Comparison of ENCODE assay signal across 8 cellular contexts in the genomic region with DNA sequence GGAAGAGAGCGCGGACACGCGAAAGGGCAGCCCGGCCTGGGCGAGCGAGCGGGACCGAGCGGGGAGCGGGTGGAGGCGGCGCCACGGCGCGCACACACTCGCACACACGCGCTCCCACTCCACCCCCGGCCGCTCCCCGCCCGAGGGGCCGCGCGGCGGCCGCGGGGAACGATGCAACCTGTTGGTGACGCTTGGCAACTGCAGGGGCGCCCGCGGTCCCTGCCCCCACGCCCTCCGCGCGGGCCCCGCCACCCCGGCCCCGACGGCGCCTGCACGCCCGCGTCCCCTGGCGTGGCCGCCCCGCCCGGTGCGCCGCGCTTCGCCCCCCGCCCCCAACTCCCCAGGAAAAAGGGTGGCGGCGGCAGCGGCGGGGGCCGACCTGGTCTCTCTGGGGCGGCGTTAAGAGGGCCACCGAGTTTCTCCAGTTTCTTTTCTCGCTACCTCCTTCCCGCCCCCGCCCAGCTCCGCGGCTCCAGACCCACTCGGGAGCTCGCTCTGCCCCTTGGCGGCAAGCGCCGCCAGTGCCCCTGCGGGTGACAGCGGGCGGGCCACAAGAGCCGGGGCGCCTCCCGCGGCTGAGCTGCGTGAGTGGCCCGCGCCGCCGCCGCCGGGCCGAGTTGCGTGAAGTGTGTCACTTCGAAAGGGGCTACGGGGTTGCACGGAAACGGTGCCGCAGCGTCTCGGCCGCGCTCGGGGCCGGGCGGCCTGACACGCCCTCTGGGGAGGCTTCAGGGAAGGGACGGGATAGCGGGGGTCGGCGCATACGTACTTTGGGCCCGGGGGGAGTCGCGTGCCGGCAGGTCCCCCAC. TPM values are rescaled to one million over a fixed set of nuclear protein-coding genes. Genes with fewer than 3 reads are reported as not detected.
DNase-seq lines count a peak whose midpoint lies in the region; ATAC-seq and TF ChIP-seq lines count a peak whose summit lies in the region.

A gene (minus strand): TSS at position 80 of the 809 bp plus-strand sequence. CDS start 2,847 bp downstream, outside the sequence.

- ATAC-seq in GM21526 (IDR thresholded peaks at IDR 0.05; ENCODE audit: low FRiP score, unreplicated experiment) (peak; percentile 51), omental fat pad (ENCODE audit: low FRiP score) (peak; percentile 83)

- H3K27ac Mint-ChIP-seq in IgD-negative memory B cell = peak within 1 kb of the TSS; percentile 98 to 100 (median 99)
- H3K27ac Mint-ChIP-seq in activated naive CD4-positive, alpha-beta T cell treated with anti-CD3 and anti-CD28 coated beads for 36 hours = peak within 1 kb of the TSS; percentile 99

- intact Hi-C loops in activated naive CD4-positive, alpha-beta T cell treated with anti-CD3 and anti-CD28 coated beads for 36 hours (cut with micrococcal nuclease) = loop anchor here (1.0 to 10.0 kb wide), 16 partner anchors 31 to 786 kb away; a partner anchor contains a TSS

- CTCF ChIA-PET in activated naive CD4-positive, alpha-beta T cell treated with anti-CD3 and anti-CD28 coated beads for 36 hours (lab: Charles Lee) = interaction anchor here (0.6 to 2.4 kb wide), 32 partner anchors 9 to 786 kb away, joined by 3 to 14 read pairs (median 3); no protein-coding TSS in a partner anchor

- TF ChIP-seq CTCF in omental fat pad (IDR thresholded peaks at IDR 0.05) = no peak

- H3K27me3 Mint-ChIP-seq in IgD-negative memory B cell = no peaks in the 10 kb centered on the region
- no peaks in the 10 kb centered on the region for H3K27me3 Mint-ChIP-seq in activated naive CD4-positive, alpha-beta T cell treated with anti-CD3 and anti-CD28 coated beads for 36 hours (ENCODE audit: low read depth)

- peaks cover 7% of the 10 kb centered on the region for H3K36me3 Mint-ChIP-seq in IgD-negative memory B cell
- H3K36me3 Mint-ChIP-seq in activated naive CD4-positive, alpha-beta T cell treated with anti-CD3 and anti-CD28 coated beads for 36 hours (ENCODE audit: low read depth) = peaks cover 18% of the 10 kb centered on the region

- DNase-seq in Daoy (ENCODE audit: low read depth) (peak; percentile 89), SK-N-DZ (ENCODE audit: low spot score) (peak; percentile 68), germinal center (ENCODE audit: low spot score) (peak; percentile 84), omental fat pad (ENCODE audit: low spot score) (peak; percentile 25)
- DNase-seq in activated naive CD4-positive, alpha-beta T cell treated with anti-CD3 and anti-CD28 coated beads for 36 hours = peak; percentile 84

- peak within 1 kb of the TSS; percentile 89 for H3K27ac ChIP-seq in temporal lobe (ENCODE audit: low read depth, low read length)

- peak within 1 kb of the TSS; percentile 95 to 99 (median 99) for H3K4me3 Mint-ChIP-seq in IgD-negative memory B cell
- H3K4me3 Mint-ChIP-seq in activated naive CD4-positive, alpha-beta T cell treated with anti-CD3 and anti-CD28 coated beads for 36 hours = peak within 1 kb of the TSS; percentile 82

- H3K9me3 Mint-ChIP-seq in IgD-negative memory B cell = no peaks in the 10 kb centered on the region
- H3K9me3 Mint-ChIP-seq in activated naive CD4-positive, alpha-beta T cell treated with anti-CD3 and anti-CD28 coated beads for 36 hours = no peaks in the 10 kb centered on the region

- peaks cover 31 to 36% (median 35%) of the 10 kb centered on the region in 3 donors for H3K4me1 Mint-ChIP-seq in IgD-negative memory B cell
- H3K4me1 Mint-ChIP-seq in activated naive CD4-positive, alpha-beta T cell treated with anti-CD3 and anti-CD28 coated beads for 36 hours (ENCODE audit: low read depth) = peaks cover 37% of the 10 kb centered on the region

RNA-seq across cellular contexts. Expression of the gene that starts here (rescaled TPM):
- total RNA-seq in Daoy (2014; rRNA removed; shearing (Covaris generic)) = 74.7 and 75.7 TPM in 2 replicates
- polyA plus RNA-seq in IgD-negative memory B cell = 78.4 TPM
- 3.9 and 4.6 TPM in 2 replicates for polyA plus RNA-seq in SK-N-DZ (2014; cell fraction: cytosol; rRNA removed)
- 4.1 and 4.4 TPM in 2 replicates for polyA plus RNA-seq in SK-N-DZ (2014; cell fraction: nucleus; rRNA removed)
- total RNA-seq in activated naive CD4-positive, alpha-beta T cell treated with anti-CD3 and anti-CD28 coated beads for 36 hours = 10 to 100 TPM; 41.8 to 42.9 TPM
- total RNA-seq in omental fat pad (100 to 1,000 TPM in 1 of 4 donors, 10 to 100 TPM in 3; 57.1 to 102 (median 62.3) TPM), temporal lobe (11.1 TPM)

Comparison
In these comparisons a context has a peak if more than half of its experiments do, and no peak if none do; other contexts are left out.
1. Peak in every context shown above with its lines: DNase-seq, ATAC-seq and H3K27ac ChIP-seq.
2. DNase-seq: peak in every context shown above with its lines; median percentile 89 in Daoy; 84 in activated naive CD4-positive, alpha-beta T cell treated with anti-CD3 and anti-CD28 coated beads for 36 hours; 84 in germinal center; 68 in SK-N-DZ; 25 in omental fat pad.